ENCODE assay signal across 10 cellular contexts in the genomic region with DNA sequence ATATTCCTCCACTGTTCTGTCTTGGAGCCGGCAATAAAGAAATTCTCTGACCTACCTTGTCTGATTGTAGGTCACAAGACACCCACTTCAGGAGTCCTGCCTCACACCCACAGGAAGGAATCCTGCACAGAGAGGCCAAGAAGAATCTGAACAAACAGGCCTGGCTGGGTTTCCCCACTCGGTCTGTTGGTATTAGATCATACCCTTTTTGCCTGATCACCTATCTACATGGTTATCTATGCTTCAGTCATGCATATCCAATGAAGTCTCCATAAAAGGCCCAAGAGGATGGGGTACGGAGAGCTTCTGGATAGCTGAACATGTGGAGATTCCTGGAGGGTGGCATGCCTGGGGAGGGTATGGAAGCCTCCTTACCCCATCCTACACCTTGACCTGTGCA. TPM values are rescaled to one million over a fixed set of nuclear protein-coding genes. Genes with fewer than 3 reads are reported as not detected.
DNase-seq lines count a peak whose midpoint lies in the region; ATAC-seq lines count a peak whose summit lies in the region.
"Had no signal": no experiment of that assay in that cellular context is flagged by ENCODE, and none has a peak within 500 bp of the region (broad histone marks: within the 10 kb centered on the region; RNA-seq: fewer than 3 reads in every experiment).

No MANE protein-coding gene starts in this region.

- ATAC-seq in HG02798 (IDR thresholded peaks at IDR 0.05; ENCODE audit: poor library complexity, unreplicated experiment) (peak; percentile 30), HG03135 (IDR thresholded peaks at IDR 0.05; ENCODE audit: unreplicated experiment) (no peak), HG03460 (IDR thresholded peaks at IDR 0.05; ENCODE audit: unreplicated experiment) (no peak)
- ATAC-seq in activated naive CD8-positive, alpha-beta T cell treated with anti-CD3 and anti-CD28 coated beads, Interleukin-2, amount 50 U/mL, for 24 hours: no peak

- H3K79me1 ChIP-seq in mesenchymal stem cell (replicated peaks; ENCODE audit: low read length, poor library complexity, severe bottlenecking): no peaks in the 10 kb centered on the region

- H2BK12ac ChIP-seq in mesenchymal stem cell (ENCODE audit: low read length in 2 of 2): no peak overlapping the region

- no peak overlapping the region for H2BK15ac ChIP-seq in mesenchymal stem cell (ENCODE audit: low read depth, poor library complexity, severe bottlenecking)

- 100% methylated on average over 3 of the region's 3 CpGs for WGBS in mesenchymal stem cell

- H3K36me3 Mint-ChIP-seq in activated naive CD8-positive, alpha-beta T cell treated with anti-CD3 and anti-CD28 coated beads, Interleukin-2, amount 50 U/mL, for 24 hours (ENCODE audit: low read depth): peaks cover 17% of the 10 kb centered on the region

- in situ Hi-C loops in Caki2 (cut with HindIII; ENCODE audit: low pct_unique_long_range_greater_than_20kb, low sequenced_read_pairs): no loop called here

- H3K14ac ChIP-seq in mesenchymal stem cell (ENCODE audit: low read length in 2 of 2): no peak overlapping the region

- no peaks in the 10 kb centered on the region for H3K9me3 Mint-ChIP-seq in activated naive CD8-positive, alpha-beta T cell treated with anti-CD3 and anti-CD28 coated beads, Interleukin-2, amount 50 U/mL, for 24 hours

- peak overlapping the region; percentile 77 for H3K27ac ChIP-seq in mesenchymal stem cell (ENCODE audit: low read length, poor library complexity, severe bottlenecking)

- no peaks in the 10 kb centered on the region for H3K27me3 ChIP-seq in mesenchymal stem cell (ENCODE audit: control insufficient read depth in 1 of 2, insufficient read depth in 1 of 2, low read length in 2 of 2)
- H3K27me3 ChIP-seq: pancreas had no signal

- H3K4me1 ChIP-seq in mesenchymal stem cell (ENCODE audit: control insufficient read depth, insufficient read depth, low read depth, low read length): peaks cover 21% of the 10 kb centered on the region

- peak overlapping the region; percentile 96 for H2AK5ac ChIP-seq in mesenchymal stem cell (ENCODE audit: low read length, severe bottlenecking)

- DNase-seq in Caki2 (ENCODE audit: low read depth) (peak; percentile 65), mesenchymal stem cell (no peak), mesenteric fat pad (ENCODE audit: low spot score) (no peak), SHP77 treated with DMSO at 0.1 percent for 48 hours (lab: John Stamatoyannopoulos, UW) (no peak)
- no peak for DNase-seq in activated naive CD8-positive, alpha-beta T cell treated with anti-CD3 and anti-CD28 coated beads, Interleukin-2, amount 50 U/mL, for 24 hours
- DNase-seq: pancreas; stimulated activated CD8-positive, alpha-beta memory T cell treated with anti-CD3 and anti-CD28 coated beads, Interleukin-4, amount 100 ng/mL, for 48 hours had no signal

- H3K27ac Mint-ChIP-seq in activated naive CD8-positive, alpha-beta T cell treated with anti-CD3 and anti-CD28 coated beads, Interleukin-2, amount 50 U/mL, for 24 hours: peak overlapping the region; percentile 92

- no peak overlapping the region for H3K4me3 ChIP-seq in mesenchymal stem cell (ENCODE audit: insufficient read depth in 1 of 2, low read depth in 1 of 2, low read length in 2 of 2)
- H3K4me3 ChIP-seq: pancreas had no signal

- H3K9ac ChIP-seq in mesenchymal stem cell (ENCODE audit: low read length): no peak overlapping the region

- no peak overlapping the region for H3K18ac ChIP-seq in mesenchymal stem cell (ENCODE audit: low read depth in 1 of 2, low read length in 2 of 2)

- H3K36me3 ChIP-seq in mesenchymal stem cell (ENCODE audit: control insufficient read depth in 1 of 2, insufficient read depth in 2 of 2, low read depth in 1 of 2, low read length in 2 of 2): peaks cover 0 to 8% of the 10 kb centered on the region in 2 experiments
- H3K36me3 ChIP-seq: pancreas had no signal

- peak overlapping the region; percentile 45 for H3K4me3 Mint-ChIP-seq in activated naive CD8-positive, alpha-beta T cell treated with anti-CD3 and anti-CD28 coated beads, Interleukin-2, amount 50 U/mL, for 24 hours

- H3K4me2 ChIP-seq in mesenchymal stem cell (ENCODE audit: low read length, poor library complexity, severe bottlenecking): peak overlapping the region; percentile 31

- peak overlapping the region; percentile 15 for H2BK5ac ChIP-seq in mesenchymal stem cell (ENCODE audit: low read depth, low read length, poor library complexity, severe bottlenecking)

- H3K4me1 Mint-ChIP-seq in activated naive CD8-positive, alpha-beta T cell treated with anti-CD3 and anti-CD28 coated beads, Interleukin-2, amount 50 U/mL, for 24 hours: peaks cover 92% of the 10 kb centered on the region

- H3K23ac ChIP-seq in mesenchymal stem cell (ENCODE audit: low read length in 2 of 2): no peak overlapping the region

- no peak overlapping the region for H3K4ac ChIP-seq in mesenchymal stem cell (ENCODE audit: low read depth in 1 of 2, low read length in 2 of 2)

- no peaks in the 10 kb centered on the region for H3K9me3 ChIP-seq in mesenchymal stem cell (ENCODE audit: control insufficient read depth, low read length)
- H3K9me3 ChIP-seq: pancreas had no signal

- H4K8ac ChIP-seq in mesenchymal stem cell (ENCODE audit: low read length): peak overlapping the region; percentile 69

- H4K91ac ChIP-seq in mesenchymal stem cell (ENCODE audit: low read length): no peak overlapping the region

- H2BK120ac ChIP-seq in mesenchymal stem cell (ENCODE audit: low read depth, low read length): no peak overlapping the region

- no peak overlapping the region for H2AFZ ChIP-seq in mesenchymal stem cell (ENCODE audit: low read depth, low read length)

- H3K27me3 Mint-ChIP-seq in activated naive CD8-positive, alpha-beta T cell treated with anti-CD3 and anti-CD28 coated beads, Interleukin-2, amount 50 U/mL, for 24 hours: no peaks in the 10 kb centered on the region

RNA-seq across cellular contexts. Expression of gene OGDH, which starts 12.3 kb away (rescaled TPM):
- total RNA-seq in Caki2 (2014; rRNA removed; shearing (Covaris generic); ENCODE audit: low replicate concordance): 33.4 and 56.0 TPM in 2 replicates
- polyA plus RNA-seq in mesenchymal stem cell (2013, experiment 1 of 2): 35.1 TPM
- polyA plus RNA-seq in mesenchymal stem cell (2013, experiment 2 of 2): 33.9 TPM
- total RNA-seq in mesenteric fat pad: 102 TPM

RNA-seq across cellular contexts. Expression of gene TMED4, which starts 36.7 kb away (rescaled TPM):
- total RNA-seq in Caki2 (2014; rRNA removed; shearing (Covaris generic); ENCODE audit: low replicate concordance): 263 and 317 TPM in 2 replicates
- 52.3 TPM for polyA plus RNA-seq in mesenchymal stem cell (2013, experiment 1 of 2)
- 54.0 TPM for polyA plus RNA-seq in mesenchymal stem cell (2013, experiment 2 of 2)
- total RNA-seq in mesenteric fat pad: 56.3 TPM

RNA-seq across cellular contexts. Expression of gene DDX56, which starts 45.0 kb away (rescaled TPM):
- 131 and 153 TPM in 2 replicates for total RNA-seq in Caki2 (2014; rRNA removed; shearing (Covaris generic); ENCODE audit: low replicate concordance)
- polyA plus RNA-seq in mesenchymal stem cell (2013, experiment 1 of 2): 46.0 TPM
- 44.0 TPM for polyA plus RNA-seq in mesenchymal stem cell (2013, experiment 2 of 2)
- 64.1 TPM for total RNA-seq in mesenteric fat pad
